Comparison of ENCODE assay signal across 12 cellular contexts in the genomic region with DNA sequence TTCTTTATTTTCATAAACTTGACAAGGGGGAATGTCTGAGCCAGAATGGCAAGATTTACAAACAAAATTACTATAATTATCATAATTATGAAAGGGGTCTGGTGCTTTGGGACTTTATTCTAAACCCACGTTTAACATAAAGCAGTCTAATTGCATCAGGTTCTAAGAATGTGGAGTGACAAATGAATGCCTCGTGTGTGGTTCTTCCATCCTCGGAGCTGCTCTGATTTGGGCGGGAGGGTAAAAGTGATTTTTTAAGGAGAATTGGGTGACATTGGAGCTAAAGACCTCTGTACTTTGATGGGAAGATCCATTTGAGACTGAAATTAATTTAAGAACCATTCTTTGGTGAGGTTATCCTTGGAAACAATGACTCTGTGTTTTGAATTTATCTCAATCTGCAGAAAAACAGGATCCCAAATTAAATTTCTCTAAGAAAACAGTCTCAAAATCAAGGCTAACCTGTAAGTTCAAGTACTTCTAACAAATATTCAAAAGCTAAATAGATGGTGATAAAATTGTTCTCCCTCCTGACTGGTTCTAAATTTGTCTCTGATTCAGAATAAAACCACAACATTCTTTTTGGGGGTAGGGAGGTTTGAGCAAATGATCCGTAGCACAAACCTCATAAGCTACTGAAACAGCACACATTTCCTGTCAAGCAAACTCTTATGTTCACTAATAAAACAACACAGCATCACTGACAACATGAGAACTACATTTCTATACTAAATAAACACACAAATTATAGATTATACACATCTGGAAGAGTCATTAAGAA.
DNase-seq lines count a peak whose midpoint lies in the region; ATAC-seq and TF ChIP-seq lines count a peak whose summit lies in the region.
"Had no signal": no experiment of that assay in that cellular context is flagged by ENCODE, and none has a peak within 500 bp of the region (broad histone marks: within the 10 kb centered on the region; RNA-seq: fewer than 3 reads in every experiment).

No MANE protein-coding gene starts in this region.

- H3K36me3 ChIP-seq in SJCRH30 (0 out of 2 replicates have a peak, but pooled peaks cover 8% of the 10 kb centered on the region), fibroblast of lung (ENCODE audit: control insufficient read depth, insufficient read depth, low read length) (no peaks in the 10 kb centered on the region), suprapubic skin (peaks cover 43% of the 10 kb centered on the region)

- H4K20me1 ChIP-seq in fibroblast of lung (ENCODE audit: control insufficient read depth, extremely low read depth, insufficient read depth, low read length): no peaks in the 10 kb centered on the region

- TF ChIP-seq POLR2A in suprapubic skin (IDR thresholded peaks at IDR 0.05): no peak

- no peak overlapping the region for H3K9ac ChIP-seq in fibroblast of lung (ENCODE audit: insufficient read depth, low read length)

- peak overlapping the region in 1 of 2 donors; percentile 63 for H3K4me3 Mint-ChIP-seq in stimulated activated naive CD8-positive, alpha-beta T cell treated with anti-CD3 and anti-CD28 coated beads, Interleukin-15, amount 100 ng/mL, for 72 hours

- no peak for TF ChIP-seq EP300 in suprapubic skin (IDR thresholded peaks at IDR 0.05)

- no peak overlapping the region for H3K4me3 ChIP-seq in SJCRH30
- no peak overlapping the region for H3K4me3 ChIP-seq in fibroblast of lung (replicated peaks in 1 of 4; ENCODE audit: control extremely low read depth in 1 of 4, insufficient read depth in 1 of 4, low read depth in 3 of 4, low read length in 4 of 4)
- H3K4me3 ChIP-seq in suprapubic skin: no peak overlapping the region
- H3K4me3 ChIP-seq: body of pancreas had no signal

- H3K4me1 ChIP-seq in SJCRH30: peaks cover 32% of the 10 kb centered on the region
- peaks cover 5% of the 10 kb centered on the region for H3K4me1 ChIP-seq in fibroblast of lung (ENCODE audit: control insufficient read depth, extremely low read depth, insufficient read depth, low read length)
- peaks cover 26% of the 10 kb centered on the region for H3K4me1 ChIP-seq in suprapubic skin
- H3K4me1 ChIP-seq: body of pancreas had no signal

- H3K79me2 ChIP-seq in fibroblast of lung (ENCODE audit: control insufficient read depth, insufficient read depth, low read length): no peaks in the 10 kb centered on the region

- H2AFZ ChIP-seq in fibroblast of lung (ENCODE audit: low read length): no peak overlapping the region

- no peak overlapping the region for H3K4me2 ChIP-seq in fibroblast of lung (ENCODE audit: extremely low read depth, insufficient read depth, low read length)

- ATAC-seq in stimulated activated naive CD8-positive, alpha-beta T cell treated with anti-CD3 and anti-CD28 coated beads, Interleukin-15, amount 100 ng/mL, for 72 hours: peak; percentile 53
- no peak for ATAC-seq in stimulated activated naive CD8-positive, alpha-beta T cell treated with anti-CD3 and anti-CD28 coated beads, Interleukin-15, Interleukin-2, amounts not matched to agents 100 U/mL and 50 U/mL, for 24 hours
- no peak for ATAC-seq in HG02973 (IDR thresholded peaks at IDR 0.05; ENCODE audit: unreplicated experiment)
- no peak for ATAC-seq in GM18867 (IDR thresholded peaks at IDR 0.05; ENCODE audit: unreplicated experiment)
- ATAC-seq: body of pancreas had no signal

- TF ChIP-seq CTCF in fibroblast of lung (conservative IDR thresholded peaks at IDR 0.05 in 1 of 2, IDR thresholded peaks at IDR 0.05 in 1 of 2; ENCODE audit: low read depth in 1 of 2, low read length in 2 of 2) (no peak), GM10248 (IDR thresholded peaks at IDR 0.05; ENCODE audit: control extremely low read depth, extremely low read depth, low read depth, missing control alignments) (no peak), suprapubic skin (IDR thresholded peaks at IDR 0.05) (no peak)

- POLR2A ChIA-PET in GM10248 (lab: Yijun Ruan, JAX): no interaction called here

- CTCF ChIA-PET in GM10248 (lab: Yijun Ruan, JAX): no interaction called here

- H3K27me3 ChIP-seq in SJCRH30 (no peaks in the 10 kb centered on the region), fibroblast of lung (ENCODE audit: control insufficient read depth, insufficient read depth, low read length) (no peaks in the 10 kb centered on the region), suprapubic skin (no peaks in the 10 kb centered on the region)
- H3K27me3 ChIP-seq: body of pancreas had no signal

- DNase-seq in stimulated activated naive CD8-positive, alpha-beta T cell treated with anti-CD3 and anti-CD28 coated beads, Interleukin-15, amount 100 ng/mL, for 72 hours: no peak
- no peak for DNase-seq in stimulated activated naive CD8-positive, alpha-beta T cell treated with anti-CD3 and anti-CD28 coated beads, Interleukin-15, Interleukin-2, amounts not matched to agents 100 U/mL and 50 U/mL, for 24 hours
- DNase-seq in SJCRH30: peak in 1 of 2 experiments; percentile 19
- DNase-seq in fibroblast of lung (ENCODE audit: low read depth in 2 of 2): peak; percentile 64 to 92
- no peak for DNase-seq in GM10248 (ENCODE audit: extremely low spot score)
- DNase-seq in suprapubic skin (ENCODE audit: low spot score in 2 of 2): no peak
- DNase-seq: body of pancreas, Calu3, hypothalamus, NCI-H510A treated with DMSO at 0.1 percent for 48 hours had no signal

- peaks cover 66% of the 10 kb centered on the region for H3K4me1 Mint-ChIP-seq in stimulated activated naive CD8-positive, alpha-beta T cell treated with anti-CD3 and anti-CD28 coated beads, Interleukin-15, amount 100 ng/mL, for 72 hours

- H3K9me3 Mint-ChIP-seq in stimulated activated naive CD8-positive, alpha-beta T cell treated with anti-CD3 and anti-CD28 coated beads, Interleukin-15, amount 100 ng/mL, for 72 hours: no peaks in the 10 kb centered on the region

- H3K27ac ChIP-seq in SJCRH30: peak overlapping the region; percentile 49
- no peak overlapping the region for H3K27ac ChIP-seq in fibroblast of lung (ENCODE audit: insufficient read depth, low read length)
- H3K27ac ChIP-seq in suprapubic skin: no peak overlapping the region
- H3K27ac ChIP-seq: body of pancreas had no signal

- H3K27ac Mint-ChIP-seq in stimulated activated naive CD8-positive, alpha-beta T cell treated with anti-CD3 and anti-CD28 coated beads, Interleukin-15, amount 100 ng/mL, for 72 hours: peak overlapping the region; percentile 29 to 77

- WGBS in suprapubic skin: 78% methylated on average over 5 of the region's 5 CpGs

- no peaks in the 10 kb centered on the region for H3K27me3 Mint-ChIP-seq in stimulated activated naive CD8-positive, alpha-beta T cell treated with anti-CD3 and anti-CD28 coated beads, Interleukin-15, amount 100 ng/mL, for 72 hours

- no peaks in the 10 kb centered on the region for H3K9me3 ChIP-seq in SJCRH30 (replicated peaks)
- no peaks in the 10 kb centered on the region for H3K9me3 ChIP-seq in fibroblast of lung (ENCODE audit: control insufficient read depth, insufficient read depth, low read depth, low read length)
- no peaks in the 10 kb centered on the region for H3K9me3 ChIP-seq in suprapubic skin
- H3K9me3 ChIP-seq: body of pancreas had no signal

Comparison
In these comparisons a context has a peak if more than half of its experiments do, and no peak if none do; other contexts are left out.
1. DNase-seq: peak in fibroblast of lung (2 of 2); none in stimulated activated naive CD8-positive, alpha-beta T cell treated with anti-CD3 and anti-CD28 coated beads, Interleukin-15, amount 100 ng/mL, for 72 hours (0 of 2), stimulated activated naive CD8-positive, alpha-beta T cell treated with anti-CD3 and anti-CD28 coated beads, Interleukin-15, Interleukin-2, amounts not matched to agents 100 U/mL and 50 U/mL, for 24 hours (single experiment), GM10248 (single experiment) and suprapubic skin (0 of 2).